Comparison of ENCODE assay signal across 9 cellular contexts in genomic region chr17:31571124-31571892, GRCh38.
DNase-seq lines count a peak whose midpoint lies in the region; ATAC-seq and TF ChIP-seq lines count a peak whose summit lies in the region.
"Had no signal": no experiment of that assay in that cellular context is flagged by ENCODE, and none has a peak within 500 bp of the region (broad histone marks: within the 10 kb centered on the region; RNA-seq: fewer than 3 reads in every experiment).

No MANE protein-coding gene starts in this region.

- H3K4me1 ChIP-seq in colonic mucosa (no peaks in the 10 kb centered on the region), lung (ENCODE audit: control insufficient read depth in 2 of 2, insufficient read depth in 2 of 2, low read length in 2 of 2) (peaks cover 9 to 14% of the 10 kb centered on the region in 2 donors), thyroid gland (peaks cover 35 to 74% of the 10 kb centered on the region in 2 donors)

- BruUV-seq in Calu3 (replicated peaks; lab: Mats Ljungman, UMichigan): no TSS peak

- 60 to 79% methylated on average over 13 of the region's 13 CpGs for WGBS in lung, 2 donors
- 28 to 33% methylated on average over 13 of the region's 13 CpGs for WGBS in thyroid gland, 2 donors

- no peaks in the 10 kb centered on the region for H3K27me3 Mint-ChIP-seq in stimulated activated naive CD8-positive, alpha-beta T cell treated with anti-CD3 and anti-CD28 coated beads, Interleukin-15, amount 100 ng/mL, for 72 hours
- no peaks in the 10 kb centered on the region for H3K27me3 Mint-ChIP-seq in Calu3 (ENCODE audit: unreplicated experiment)

- H3K27ac Mint-ChIP-seq in stimulated activated naive CD8-positive, alpha-beta T cell treated with anti-CD3 and anti-CD28 coated beads, Interleukin-15, amount 100 ng/mL, for 72 hours: no peak overlapping the region
- H3K27ac Mint-ChIP-seq in Calu3 (ENCODE audit: unreplicated experiment): no peak overlapping the region

- no peak overlapping the region for H3K9ac ChIP-seq in colonic mucosa (ENCODE audit: low read depth in 2 of 2, low read length in 2 of 2)

- ATAC-seq in lung (ENCODE audit: insufficient read depth, low FRiP score) (peak; percentile 51), GM21737 (IDR thresholded peaks at IDR 0.05; ENCODE audit: unreplicated experiment) (no peak)
- no peak for ATAC-seq in stimulated activated naive CD8-positive, alpha-beta T cell treated with anti-CD3 and anti-CD28 coated beads, Interleukin-15, amount 100 ng/mL, for 72 hours
- ATAC-seq: GM12878 had no signal

- intact Hi-C loops in colonic mucosa (cut with DNase I): no loop called here
- intact Hi-C loops in thyroid gland (cut with DNase I): no loop called here
- intact Hi-C loops in Calu3 (cut with micrococcal nuclease; ENCODE audit: unreplicated experiment): no loop called here

- no peaks in the 10 kb centered on the region for H3K9me3 Mint-ChIP-seq in stimulated activated naive CD8-positive, alpha-beta T cell treated with anti-CD3 and anti-CD28 coated beads, Interleukin-15, amount 100 ng/mL, for 72 hours
- no peaks in the 10 kb centered on the region for H3K9me3 Mint-ChIP-seq in Calu3 (ENCODE audit: low read depth, unreplicated experiment)

- H3K4me3 Mint-ChIP-seq in stimulated activated naive CD8-positive, alpha-beta T cell treated with anti-CD3 and anti-CD28 coated beads, Interleukin-15, amount 100 ng/mL, for 72 hours: no peak overlapping the region
- no peak overlapping the region for H3K4me3 Mint-ChIP-seq in Calu3 (ENCODE audit: low read depth, unreplicated experiment)

- H3K27ac ChIP-seq in colonic mucosa (peak overlapping the region; percentile 60), lung (ENCODE audit: low read depth in 1 of 2, low read length in 1 of 2) (peak overlapping the region; percentile 38 to 68), thyroid gland (peak overlapping the region; percentile 79 to 92 (median 87))

- H3K4me1 Mint-ChIP-seq in stimulated activated naive CD8-positive, alpha-beta T cell treated with anti-CD3 and anti-CD28 coated beads, Interleukin-15, amount 100 ng/mL, for 72 hours: no peaks in the 10 kb centered on the region
- peaks cover 25% of the 10 kb centered on the region for H3K4me1 Mint-ChIP-seq in Calu3 (ENCODE audit: low read depth, unreplicated experiment)

- H3K9me3 ChIP-seq in colonic mucosa (no peaks in the 10 kb centered on the region), lung (ENCODE audit: control insufficient read depth in 2 of 2, insufficient read depth in 1 of 2, low read length in 1 of 2) (no peaks in the 10 kb centered on the region), thyroid gland (no peaks in the 10 kb centered on the region)

- H3K36me3 ChIP-seq in colonic mucosa: no peaks in the 10 kb centered on the region
- H3K36me3 ChIP-seq in lung (ENCODE audit: control insufficient read depth in 2 of 2, insufficient read depth in 2 of 2, low read length in 2 of 2): no peaks in the 10 kb centered on the region
- H3K36me3 ChIP-seq in thyroid gland: no peaks in the 10 kb centered on the region

- H3K27me3 ChIP-seq in colonic mucosa: no peaks in the 10 kb centered on the region
- no peaks in the 10 kb centered on the region for H3K27me3 ChIP-seq in lung (ENCODE audit: control insufficient read depth, insufficient read depth)
- H3K27me3 ChIP-seq in thyroid gland: no peaks in the 10 kb centered on the region

- TF ChIP-seq POLR2A in thyroid gland (IDR thresholded peaks at IDR 0.05): no peak

- no peak overlapping the region for H3K4me3 ChIP-seq in colonic mucosa
- no peak overlapping the region for H3K4me3 ChIP-seq in lung
- no peak overlapping the region for H3K4me3 ChIP-seq in thyroid gland (replicated peaks in 1 of 3)
- H3K4me3 ChIP-seq: GM12878 had no signal

- H3K36me3 Mint-ChIP-seq in Calu3 (ENCODE audit: insufficient read depth, unreplicated experiment): peaks cover 22% of the 10 kb centered on the region

- DNase-seq in HS-5 (ENCODE audit: low read depth) (peak; percentile 77), colonic mucosa (no peak), lung (ENCODE audit: low spot score) (peak; percentile 41), thyroid gland (peak; percentile 96 to 97), Calu3 (no peak), NCI-H2171 treated with DMSO at 0.1 percent for 48 hours (lab: John Stamatoyannopoulos, UW) (no peak)
- no peak for DNase-seq in stimulated activated naive CD8-positive, alpha-beta T cell treated with anti-CD3 and anti-CD28 coated beads, Interleukin-15, amount 100 ng/mL, for 72 hours

- TF ChIP-seq CTCF in colonic mucosa (IDR thresholded peaks at IDR 0.05) (no peak), lung (IDR thresholded peaks at IDR 0.05; ENCODE audit: control extremely low read depth, extremely low read depth) (no peak), thyroid gland (IDR thresholded peaks at IDR 0.05) (no peak), Calu3 (IDR thresholded peaks at IDR 0.05; ENCODE audit: unreplicated experiment) (no peak)

- CTCF ChIA-PET in Calu3 (lab: Charles Lee): interaction anchor here (1.5 kb wide), 1 partner anchor 271 kb away, joined by 3 read pairs; no protein-coding TSS in a partner anchor

Comparison
In these comparisons a context has a peak if more than half of its experiments do, and no peak if none do; other contexts are left out.
1. DNase-seq: peak in HS-5 (single experiment), lung (single experiment) and thyroid gland (2 of 2); none in colonic mucosa (single experiment), stimulated activated naive CD8-positive, alpha-beta T cell treated with anti-CD3 and anti-CD28 coated beads, Interleukin-15, amount 100 ng/mL, for 72 hours (0 of 2), Calu3 (single experiment) and NCI-H2171 treated with DMSO at 0.1 percent for 48 hours (single experiment).
2. Peak in every context shown above with its lines, with median percentiles within 50 percentile points of each other: H3K27ac ChIP-seq.